Comparison of ENCODE assay signal across 8 cellular contexts in genomic region chr19:41940443-41941409, GRCh38. TPM values are rescaled to one million over a fixed set of nuclear protein-coding genes. Genes with fewer than 3 reads are reported as not detected.
DNase-seq lines count a peak whose midpoint lies in the region; ATAC-seq and TF ChIP-seq lines count a peak whose summit lies in the region.

No MANE protein-coding gene starts in this region.

- H3K9ac ChIP-seq in iPS-20b (ENCODE audit: low read depth, low read length), result peak overlapping the region; percentile 41; the same call in 1 of the 2 replicates

- DNase-seq in activated CD4-positive, alpha-beta T cell treated with anti-CD3 and anti-CD28 coated beads for 4 hours, result peak; percentile 42 to 45
- no peak for DNase-seq in activated CD4-positive, alpha-beta T cell treated with anti-CD3 and anti-CD28 coated beads for 1 hour
- DNase-seq in activated CD8-positive, alpha-beta memory T cell treated with anti-CD3 and anti-CD28 coated beads, Interleukin-2, amount 10 ng/mL, durations not matched to agents 7 days and 5 days, result no peak
- DNase-seq in thoracic aorta (ENCODE audit: low spot score) (no peak), dedifferentiated amniotic fluid mesenchymal stem cell (ENCODE audit: extremely low spot score) (no peak), NCI-H526 treated with DMSO at 0.1 percent for 48 hours (lab: John Stamatoyannopoulos, UW) (no peak)

- H3K4me3 Mint-ChIP-seq in activated CD8-positive, alpha-beta memory T cell treated with anti-CD3 and anti-CD28 coated beads, Interleukin-2, amount 10 ng/mL, durations not matched to agents 7 days and 5 days, result peak overlapping the region; percentile 72

- no peaks in the 10 kb centered on the region for H3K4me1 ChIP-seq in iPS-20b (ENCODE audit: insufficient read depth, low read length)
- peaks cover 7 to 10% of the 10 kb centered on the region in 2 donors for H3K4me1 ChIP-seq in thoracic aorta (ENCODE audit: control insufficient read depth in 1 of 2, low read depth in 2 of 2)

- H3K9me3 Mint-ChIP-seq in activated CD8-positive, alpha-beta memory T cell treated with anti-CD3 and anti-CD28 coated beads, Interleukin-2, amount 10 ng/mL, durations not matched to agents 7 days and 5 days (ENCODE audit: low read depth), result no peaks in the 10 kb centered on the region

- H3K27me3 ChIP-seq in iPS-20b (ENCODE audit: insufficient read depth, low read length) (peaks cover 57% of the 10 kb centered on the region), thoracic aorta (replicated peaks; ENCODE audit: insufficient read depth) (peaks cover 8% of the 10 kb centered on the region)

- peaks cover 29% of the 10 kb centered on the region for H3K27me3 Mint-ChIP-seq in activated CD8-positive, alpha-beta memory T cell treated with anti-CD3 and anti-CD28 coated beads, Interleukin-2, amount 10 ng/mL, durations not matched to agents 7 days and 5 days

- H3K9me3 ChIP-seq in iPS-20b (ENCODE audit: insufficient read depth, low read depth, low read length) (no peaks in the 10 kb centered on the region), thoracic aorta (no peaks in the 10 kb centered on the region)

- ATAC-seq in activated CD8-positive, alpha-beta memory T cell treated with anti-CD3 and anti-CD28 coated beads, Interleukin-2, amount 10 ng/mL, durations not matched to agents 7 days and 5 days, result no peak
- no peak for ATAC-seq in thoracic aorta (ENCODE audit: insufficient number of reproducible peaks, low FRiP score, low read depth)
- no peak for ATAC-seq in GM19023 (IDR thresholded peaks at IDR 0.05; ENCODE audit: unreplicated experiment)

- peaks cover 43% of the 10 kb centered on the region for H3K4me1 Mint-ChIP-seq in activated CD8-positive, alpha-beta memory T cell treated with anti-CD3 and anti-CD28 coated beads, Interleukin-2, amount 10 ng/mL, durations not matched to agents 7 days and 5 days

- peak overlapping the region; percentile 68 for H3K27ac Mint-ChIP-seq in activated CD8-positive, alpha-beta memory T cell treated with anti-CD3 and anti-CD28 coated beads, Interleukin-2, amount 10 ng/mL, durations not matched to agents 7 days and 5 days

- no peaks in the 10 kb centered on the region for H3K36me3 ChIP-seq in iPS-20b (ENCODE audit: insufficient read depth, low read depth, low read length)
- no peaks in the 10 kb centered on the region for H3K36me3 ChIP-seq in thoracic aorta

- H3K27ac ChIP-seq in iPS-20b (ENCODE audit: low read length) (no peak overlapping the region), thoracic aorta (no peak overlapping the region)

- CTCF ChIA-PET in activated CD8-positive, alpha-beta memory T cell treated with anti-CD3 and anti-CD28 coated beads, Interleukin-2, amount 10 ng/mL, durations not matched to agents 7 days and 5 days (lab: Charles Lee), result interaction anchor here (0.9 to 7.7 kb wide), 4 partner anchors 10 to 81 kb away, joined by 3 to 85 read pairs (median 4); partner anchors contain the start of genes ARHGEF1 and RPS19

- no peak for TF ChIP-seq CTCF in thoracic aorta (IDR thresholded peaks at IDR 0.05)

- peaks cover 1% of the 10 kb centered on the region for H3K36me3 Mint-ChIP-seq in activated CD8-positive, alpha-beta memory T cell treated with anti-CD3 and anti-CD28 coated beads, Interleukin-2, amount 10 ng/mL, durations not matched to agents 7 days and 5 days

- H3K4me3 ChIP-seq in iPS-20b (ENCODE audit: low read length), result peak overlapping the region; percentile 73; the same call in 1 of the 2 replicates
- peak overlapping the region; percentile 62 for H3K4me3 ChIP-seq in thoracic aorta

RNA-seq across cellular contexts. Expression of gene ERFL, which starts 12.5 kb away (rescaled TPM):
- 1 to 10 TPM; 1.5 to 1.9 TPM for total RNA-seq in activated CD8-positive, alpha-beta memory T cell treated with anti-CD3 and anti-CD28 coated beads, Interleukin-2, amount 10 ng/mL, durations not matched to agents 7 days and 5 days
- under 1 TPM; 0.28 to 0.41 TPM for total RNA-seq in thoracic aorta

RNA-seq across cellular contexts. Expression of gene RABAC1, which starts 18.4 kb away (rescaled TPM):
- total RNA-seq in activated CD8-positive, alpha-beta memory T cell treated with anti-CD3 and anti-CD28 coated beads, Interleukin-2, amount 10 ng/mL, durations not matched to agents 7 days and 5 days, result 10 to 100 TPM; 81.3 to 93.9 TPM
- 100 to 1,000 TPM; 130 to 332 TPM for total RNA-seq in thoracic aorta

RNA-seq across cellular contexts. Expression of gene ATP1A3, which starts 53.3 kb away (rescaled TPM):
- total RNA-seq in activated CD8-positive, alpha-beta memory T cell treated with anti-CD3 and anti-CD28 coated beads, Interleukin-2, amount 10 ng/mL, durations not matched to agents 7 days and 5 days, result 1 to 10 TPM; 3.4 to 5.6 TPM
- total RNA-seq in thoracic aorta, result under 1 TPM in 1 of 2 donors, not detected in 1; 0.14 TPM

RNA-seq across cellular contexts. Expression of gene ARHGEF1, which starts 57.7 kb away (rescaled TPM):
- 100 to 1,000 TPM; 545 to 682 TPM for total RNA-seq in activated CD8-positive, alpha-beta memory T cell treated with anti-CD3 and anti-CD28 coated beads, Interleukin-2, amount 10 ng/mL, durations not matched to agents 7 days and 5 days
- total RNA-seq in thoracic aorta, result 100 to 1,000 TPM in 1 of 2 donors, 10 to 100 TPM in 1; 75.3 to 104 TPM

Comparison
In these comparisons a context has a peak if more than half of its experiments do, and no peak if none do; other contexts are left out.
1. DNase-seq: peak in activated CD4-positive, alpha-beta T cell treated with anti-CD3 and anti-CD28 coated beads for 4 hours (2 of 2); none in activated CD4-positive, alpha-beta T cell treated with anti-CD3 and anti-CD28 coated beads for 1 hour (single experiment), activated CD8-positive, alpha-beta memory T cell treated with anti-CD3 and anti-CD28 coated beads, Interleukin-2, amount 10 ng/mL, durations not matched to agents 7 days and 5 days (single experiment), thoracic aorta (single experiment), dedifferentiated amniotic fluid mesenchymal stem cell (single experiment) and NCI-H526 treated with DMSO at 0.1 percent for 48 hours (single experiment).